ENCODE assay signal across 2 cellular contexts in genomic region chr11:59261150-59261549, GRCh38.
TF ChIP-seq lines count a peak whose summit lies in the region.

No MANE protein-coding gene starts in this region.

TF ChIP-seq in GM12891, 5 proteins besides CTCF, POLR2A, EP300 and RAD21:
- no peak for TF ChIP-seq PAX5 (IDR thresholded peaks at IDR 0.05; ENCODE audit: insufficient read depth, low read length, severe bottlenecking)
- TF ChIP-seq TAF1 (IDR thresholded peaks at IDR 0.05; ENCODE audit: low read depth, low read length) = no peak
- no peak for TF ChIP-seq POLR2AphosphoS5 (IDR thresholded peaks at IDR 0.05; ENCODE audit: low read depth, low read length)
- TF ChIP-seq SPI1 (IDR thresholded peaks at IDR 0.05; ENCODE audit: low read depth, low read length) = no peak
- TF ChIP-seq POU2F2 (IDR thresholded peaks at IDR 0.05; ENCODE audit: low read depth, low read length) = no peak

TF ChIP-seq in H1, 55 proteins besides CTCF, POLR2A, EP300 and RAD21:
- TF ChIP-seq CHD2 (IDR thresholded peaks at IDR 0.05; ENCODE audit: low read length) (no peak), POU5F1 (IDR thresholded peaks at IDR 0.05; ENCODE audit: low read depth, low read length) (no peak), SP2 (IDR thresholded peaks at IDR 0.05; ENCODE audit: low read length) (no peak), RBBP5 (IDR thresholded peaks at IDR 0.05; ENCODE audit: borderline replicate concordance, low read depth, low read length) (no peak), EGR1 (IDR thresholded peaks at IDR 0.05; ENCODE audit: borderline replicate concordance, low read depth, low read length) (no peak), GTF2F1 (IDR thresholded peaks at IDR 0.05; ENCODE audit: borderline replicate concordance, low read depth, low read length) (no peak), ZNF274 (IDR thresholded peaks at IDR 0.05; ENCODE audit: borderline replicate concordance, extremely low read depth, low read length) (no peak), RFX5 (IDR thresholded peaks at IDR 0.05; ENCODE audit: borderline replicate concordance, low read depth, low read length) (no peak)
- TF ChIP-seq, protein P1, sequence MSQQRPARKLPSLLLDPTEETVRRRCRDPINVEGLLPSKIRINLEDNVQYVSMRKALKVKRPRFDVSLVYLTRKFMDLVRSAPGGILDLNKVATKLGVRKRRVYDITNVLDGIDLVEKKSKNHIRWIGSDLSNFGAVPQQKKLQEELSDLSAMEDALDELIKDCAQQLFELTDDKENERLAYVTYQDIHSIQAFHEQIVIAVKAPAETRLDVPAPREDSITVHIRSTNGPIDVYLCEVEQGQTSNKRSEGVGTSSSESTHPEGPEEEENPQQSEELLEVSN (IDR thresholded peaks at IDR 0.05) = no peak
- TF ChIP-seq, protein P2, sequence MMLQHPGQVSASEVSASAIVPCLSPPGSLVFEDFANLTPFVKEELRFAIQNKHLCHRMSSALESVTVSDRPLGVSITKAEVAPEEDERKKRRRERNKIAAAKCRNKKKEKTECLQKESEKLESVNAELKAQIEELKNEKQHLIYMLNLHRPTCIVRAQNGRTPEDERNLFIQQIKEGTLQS (IDR thresholded peaks at IDR 0.05; ENCODE audit: insufficient read depth, low read depth, low read length) = no peak
